ENCODE assay signal across 9 cellular contexts in genomic region chr12:107844312-107844921, GRCh38.
DNase-seq lines count a peak whose midpoint lies in the region; ATAC-seq and TF ChIP-seq lines count a peak whose summit lies in the region.
"Had no signal": no experiment of that assay in that cellular context is flagged by ENCODE, and none has a peak within 500 bp of the region (broad histone marks: within the 10 kb centered on the region; RNA-seq: fewer than 3 reads in every experiment).

No MANE protein-coding gene starts in this region.

- no peaks in the 10 kb centered on the region for H3K9me2 ChIP-seq in neural cell (ENCODE audit: insufficient read depth, low read length)

- H4K5ac ChIP-seq in IMR-90 (ENCODE audit: low read depth, low read length): no peak overlapping the region

- no peak overlapping the region for H3K56ac ChIP-seq in IMR-90 (ENCODE audit: extremely low read depth, insufficient read depth, low read length)

- ATAC-seq in IMR-90 (ENCODE audit: low read depth) (peak; percentile 29), GM21528 (IDR thresholded peaks at IDR 0.05; ENCODE audit: low FRiP score, unreplicated experiment) (no peak)
- no peak for ATAC-seq in CD4-positive, alpha-beta T cell (ENCODE audit: poor library complexity)

- no peaks in the 10 kb centered on the region for H3K9me3 ChIP-seq in IMR-90 (ENCODE audit: control insufficient read depth, insufficient read depth, low read length)
- H3K9me3 ChIP-seq in neural cell (ENCODE audit: low read length): no peaks in the 10 kb centered on the region
- no peaks in the 10 kb centered on the region for H3K9me3 ChIP-seq in CD4-positive, alpha-beta T cell (ENCODE audit: control insufficient read depth, low read length)

- POLR2A ChIA-PET in IMR-90 (lab: Charles Lee; ENCODE audit: unreplicated experiment): no interaction called here
- POLR2A ChIA-PET in CD4-positive, alpha-beta T cell (lab: Charles Lee): no interaction called here

- H3K4me1 Mint-ChIP-seq in CD4-positive, alpha-beta T cell (ENCODE audit: low read depth): no peaks in the 10 kb centered on the region

- no peak overlapping the region for H2AFZ ChIP-seq in ACC112 (ENCODE audit: low read length, unreplicated experiment)
- H2AFZ ChIP-seq in IMR-90 (replicated peaks; ENCODE audit: low read length, poor library complexity): peak overlapping the region; percentile 43
- no peak overlapping the region for H2AFZ ChIP-seq in neural cell (ENCODE audit: low read depth, low read length)

- no peak overlapping the region for H3K9ac ChIP-seq in IMR-90 (ENCODE audit: low read depth, low read length)
- H3K9ac ChIP-seq in neural cell (ENCODE audit: low read length): peak overlapping the region; percentile 48

- TF ChIP-seq RAD21 in IMR-90 (IDR thresholded peaks at IDR 0.05; ENCODE audit: low read length) (no peak), neural cell (conservative IDR thresholded peaks at IDR 0.05) (no peak)

- intact Hi-C loops in IMR-90 (cut with micrococcal nuclease): no loop called here
- intact Hi-C loops in CD4-positive, alpha-beta T cell (cut with DNase I, micrococcal nuclease): no loop called here

- TF ChIP-seq POLR2A in IMR-90 (IDR thresholded peaks at IDR 0.05; ENCODE audit: low read depth, low read length): no peak

- TF ChIP-seq CTCF in IMR-90 (conservative IDR thresholded peaks at IDR 0.05; ENCODE audit: low read depth, low read length) (no peak), fibroblast of the aortic adventitia (IDR thresholded peaks at IDR 0.05; ENCODE audit: insufficient read depth, low read length) (no peak), neural cell (IDR thresholded peaks at IDR 0.05; ENCODE audit: poor library complexity, severe bottlenecking) (no peak)
- TF ChIP-seq CTCF in CD4-positive, alpha-beta T cell (IDR thresholded peaks at IDR 0.05): no peak

- H3K9me1 ChIP-seq in IMR-90 (ENCODE audit: insufficient read depth, low read length): no peaks in the 10 kb centered on the region

- no peak overlapping the region for H2BK15ac ChIP-seq in IMR-90 (ENCODE audit: low read depth, low read length)

- H4K20me1 ChIP-seq in IMR-90 (ENCODE audit: insufficient read depth, low read length): no peaks in the 10 kb centered on the region
- H4K20me1 ChIP-seq in neural cell (ENCODE audit: insufficient read depth): no peaks in the 10 kb centered on the region

- no peaks in the 10 kb centered on the region for H3K9me3 Mint-ChIP-seq in CD4-positive, alpha-beta T cell

- H3K4me1 ChIP-seq in ACC112 (ENCODE audit: control insufficient read depth, insufficient read depth, low read length, unreplicated experiment) (peaks cover 7% of the 10 kb centered on the region), IMR-90 (ENCODE audit: control insufficient read depth, insufficient read depth, low read length) (no peaks in the 10 kb centered on the region)

- H3K36me3 Mint-ChIP-seq in CD4-positive, alpha-beta T cell (ENCODE audit: low read depth): no peaks in the 10 kb centered on the region

- H3K4me3 ChIP-seq in ACC112 (ENCODE audit: low read depth, low read length) (peak overlapping the region; percentile 64), IMR-90 (ENCODE audit: insufficient read depth, low read depth, low read length) (no peak overlapping the region), fibroblast of the aortic adventitia (ENCODE audit: low read depth, low read length) (peak overlapping the region; percentile 13), neural cell (ENCODE audit: low read length) (peak overlapping the region; percentile 68)

- CTCF ChIA-PET in IMR-90 (lab: Yijun Ruan, JAX): interaction anchor here (0.6 kb wide), 1 partner anchor 11 kb away, joined by 4 read pairs; no protein-coding TSS in a partner anchor
- CTCF ChIA-PET in CD4-positive, alpha-beta T cell (lab: Charles Lee): no interaction called here

- H3K14ac ChIP-seq in IMR-90 (replicated peaks; ENCODE audit: low read depth, low read length): no peak overlapping the region

- H3K79me1 ChIP-seq in IMR-90 (ENCODE audit: low read depth in 1 of 2, low read length in 2 of 2): no peaks in the 10 kb centered on the region

- H3K4me3 Mint-ChIP-seq in CD4-positive, alpha-beta T cell: no peak overlapping the region

- no peak overlapping the region for H2BK120ac ChIP-seq in IMR-90 (ENCODE audit: low read depth, low read length)

- dilution Hi-C loops in IMR-90 (cut with HindIII; ENCODE audit: low sequenced_read_pairs, unreplicated experiment): no loop called here

- BruUV-seq in IMR-90 (replicated peaks; lab: Mats Ljungman, UMichigan): no TSS peak

- no peak overlapping the region for H2AK5ac ChIP-seq in IMR-90 (ENCODE audit: low read depth, low read length)

- H3K36me3 ChIP-seq in ACC112 (ENCODE audit: insufficient read depth, low read length) (no peaks in the 10 kb centered on the region), IMR-90 (ENCODE audit: control insufficient read depth, insufficient read depth, low read length) (no peaks in the 10 kb centered on the region), neural cell (ENCODE audit: insufficient read depth, low read length) (no peaks in the 10 kb centered on the region)

- no peak for DNase-seq in IMR-90
- no peak for DNase-seq in fibroblast of the aortic adventitia (ENCODE audit: low read depth)
- DNase-seq in CD4-positive, alpha-beta T cell: no peak
- no peak for DNase-seq in dedifferentiated amniotic fluid mesenchymal stem cell (ENCODE audit: extremely low spot score)
- DNase-seq in caudate nucleus (lab: John Stamatoyannopoulos, UW): no peak
- DNase-seq: MM.1S had no signal

- no peak overlapping the region for H2AK9ac ChIP-seq in IMR-90 (replicated peaks; ENCODE audit: low read depth, low read length, poor library complexity)

- no peak overlapping the region for H4K8ac ChIP-seq in IMR-90 (ENCODE audit: low read depth in 2 of 2, low read length in 2 of 2)

- H3K27me3 Mint-ChIP-seq in CD4-positive, alpha-beta T cell: peaks cover 74% of the 10 kb centered on the region

- no peak overlapping the region for H2BK5ac ChIP-seq in IMR-90 (ENCODE audit: low read depth, low read length, poor library complexity, severe bottlenecking)

- H3K27ac ChIP-seq in ACC112 (ENCODE audit: low read depth, low read length): no peak overlapping the region
- no peak overlapping the region for H3K27ac ChIP-seq in IMR-90 (ENCODE audit: insufficient read depth, low read length)
- no peak overlapping the region for H3K27ac ChIP-seq in neural cell (ENCODE audit: low read length)
- H3K27ac ChIP-seq in CD4-positive, alpha-beta T cell (ENCODE audit: low read depth, low read length): no peak overlapping the region
- no peak overlapping the region for H3K27ac ChIP-seq in caudate nucleus (ENCODE audit: low read depth, low read length)

- no peak overlapping the region; the same call in 1 of the 2 replicates for H3K4me2 ChIP-seq in IMR-90 (ENCODE audit: low read depth, low read length)
- H3K4me2 ChIP-seq in neural cell (ENCODE audit: low read length): peak overlapping the region; percentile 51

- in situ Hi-C loops in IMR-90 (cut with MboI; ENCODE audit: low sequenced_read_pairs): no loop called here

- no peaks in the 10 kb centered on the region for H3F3A ChIP-seq in neural cell (ENCODE audit: insufficient read depth, low read length, poor library complexity, severe bottlenecking)

- H3K27ac Mint-ChIP-seq in CD4-positive, alpha-beta T cell: no peak overlapping the region

- H3K79me2 ChIP-seq in ACC112 (ENCODE audit: control insufficient read depth, insufficient read depth, low read length, unreplicated experiment) (no peaks in the 10 kb centered on the region), neural cell (replicated peaks; ENCODE audit: insufficient read depth, low read length) (no peaks in the 10 kb centered on the region)

- peaks cover 79% of the 10 kb centered on the region for H3K27me3 ChIP-seq in ACC112 (ENCODE audit: insufficient read depth, low read length)
- H3K27me3 ChIP-seq in IMR-90 (ENCODE audit: control insufficient read depth, insufficient read depth, low read length): peaks cover 36% of the 10 kb centered on the region
- H3K27me3 ChIP-seq in neural cell (ENCODE audit: insufficient read depth, low read depth, low read length): peaks cover 72% of the 10 kb centered on the region
- peaks cover 60% of the 10 kb centered on the region for H3K27me3 ChIP-seq in CD4-positive, alpha-beta T cell (ENCODE audit: control insufficient read depth, insufficient read depth, low read length)

- H4K91ac ChIP-seq in IMR-90 (ENCODE audit: insufficient read depth, low read depth, low read length): no peak overlapping the region

- H3K23ac ChIP-seq in IMR-90 (ENCODE audit: low read depth, low read length): no peak overlapping the region

- no peak for TF ChIP-seq EP300 in neural cell (conservative IDR thresholded peaks at IDR 0.05; ENCODE audit: poor library complexity, severe bottlenecking)

- 8% methylated on average over 36 of the region's 54 CpGs; no CpG with 5 or more reads in 1 of the 2 experiments for WGBS in IMR-90 (ENCODE audit: extremely low coverage in 2 of 2, insufficient read length in 1 of 2), 2 experiments

- H2BK20ac ChIP-seq in IMR-90 (ENCODE audit: low read depth, low read length): no peak overlapping the region

- H3K4ac ChIP-seq in IMR-90 (ENCODE audit: low read depth, low read length): no peak overlapping the region

- no peak overlapping the region for H3K18ac ChIP-seq in IMR-90 (ENCODE audit: low read depth, low read length)

TF ChIP-seq in IMR-90, 13 proteins besides CTCF, POLR2A, EP300 and RAD21 (continues in another document):
- TF ChIP-seq SMC3 (IDR thresholded peaks at IDR 0.05; ENCODE audit: low read depth, low read length): no peak
- TF ChIP-seq RFX5 (IDR thresholded peaks at IDR 0.05; ENCODE audit: low read depth, low read length): no peak

TF ChIP-seq in neural cell, 6 proteins besides CTCF, POLR2A, EP300 and RAD21 (continues in another document):
- peak; percentile 30 for TF ChIP-seq EZH2 (IDR thresholded peaks at IDR 0.05; ENCODE audit: borderline replicate concordance, insufficient read depth, low read length, poor library complexity, severe bottlenecking)
